ENCODE assay signal across 1 cellular context in genomic region chr17:4986951-4987766, GRCh38.
TF ChIP-seq lines count a peak whose summit lies in the region.

TSS of gene CAMTA2 (minus strand) at chr17:4987675. CDS start at chr17:4986222, 1,453 bp downstream.

TF ChIP-seq in HepG2, 621 proteins besides CTCF, POLR2A, EP300 and RAD21 (continued from another document and continues in another):
- TF ChIP-seq ARID5B (CRISPR knock-in tag; IDR thresholded peaks at IDR 0.05) (peak; percentile 47; the same call in 1 of the 2 replicates), ZNF775 (CRISPR knock-in tag; IDR thresholded peaks at IDR 0.05; ENCODE audit: borderline replicate concordance) (no peak), NR0B2 (CRISPR knock-in tag; IDR thresholded peaks at IDR 0.05) (no peak), SAFB2 (CRISPR knock-in tag; IDR thresholded peaks at IDR 0.05; ENCODE audit: borderline replicate concordance, low read depth) (no peak), HNRNPK (IDR thresholded peaks at IDR 0.05; ENCODE audit: low read depth, low read length, poor library complexity, severe bottlenecking) (peak; percentile 85), ZNF143 (CRISPR knock-in tag; IDR thresholded peaks at IDR 0.05) (0 out of 2 replicates have a peak, but pooled peaks have one; percentile 15), STAG1 (CRISPR knock-in tag; IDR thresholded peaks at IDR 0.05) (peak; percentile 60), ZNF883 (CRISPR knock-in tag; IDR thresholded peaks at IDR 0.05; ENCODE audit: not compliant biosample characterization) (peak; percentile 76), POGK (CRISPR knock-in tag; conservative IDR thresholded peaks at IDR 0.05) (peak; percentile 94), ZFP1 (CRISPR knock-in tag; IDR thresholded peaks at IDR 0.05) (0 out of 2 replicates have a peak, but pooled peaks have one; percentile 21), NFYB (CRISPR knock-in tag; IDR thresholded peaks at IDR 0.05) (no peak; the same call in 1 of the 2 replicates), ZNF296 (CRISPR knock-in tag; conservative IDR thresholded peaks at IDR 0.05) (no peak), MED13 (CRISPR knock-in tag; IDR thresholded peaks at IDR 0.05) (peak; percentile 68), ATF7-NPFF (CRISPR knock-in tag; IDR thresholded peaks at IDR 0.05; ENCODE audit: low read depth) (peak; percentile 59; the same call in 1 of the 2 replicates), PLSCR1 (CRISPR knock-in tag; IDR thresholded peaks at IDR 0.05; ENCODE audit: borderline replicate concordance) (no peak), ZNF280B (CRISPR knock-in tag; IDR thresholded peaks at IDR 0.05; ENCODE audit: borderline replicate concordance) (no peak), PRMT3 (CRISPR knock-in tag; IDR thresholded peaks at IDR 0.05; ENCODE audit: borderline replicate concordance, low read depth) (no peak), ZNF414 (CRISPR knock-in tag; IDR thresholded peaks at IDR 0.05) (peak; percentile 72), TEAD2 (CRISPR knock-in tag; IDR thresholded peaks at IDR 0.05) (no peak), RBM22 (optimal IDR thresholded peaks at IDR 0.05; ENCODE audit: low read length) (no peak), ZNF275 (CRISPR knock-in tag; IDR thresholded peaks at IDR 0.05; ENCODE audit: borderline replicate concordance) (0 out of 2 replicates have a peak, but pooled peaks have one; percentile 74), PATZ1 (CRISPR knock-in tag; IDR thresholded peaks at IDR 0.05) (peak; percentile 84), ZNF20 (CRISPR knock-in tag; IDR thresholded peaks at IDR 0.05) (no peak), SRY (CRISPR knock-in tag; IDR thresholded peaks at IDR 0.05) (no peak), LCORL (IDR thresholded peaks at IDR 0.05) (no peak), LCORL (CRISPR knock-in tag; IDR thresholded peaks at IDR 0.05) (peak; percentile 69), ISX (CRISPR knock-in tag; conservative IDR thresholded peaks at IDR 0.05) (0 out of 2 replicates have a peak, but pooled peaks have one; percentile 9), ZNF34 (CRISPR knock-in tag; IDR thresholded peaks at IDR 0.05; ENCODE audit: borderline replicate concordance) (no peak), MAFF (IDR thresholded peaks at IDR 0.05; ENCODE audit: low read depth, low read length) (no peak), ZSCAN31 (CRISPR knock-in tag; IDR thresholded peaks at IDR 0.05; ENCODE audit: low read depth) (peak; percentile 89), ERF (CRISPR knock-in tag; IDR thresholded peaks at IDR 0.05) (peak; percentile 81), ZMAT3 (CRISPR knock-in tag; conservative IDR thresholded peaks at IDR 0.05) (0 out of 2 replicates have a peak, but pooled peaks have one; percentile 71), WIZ (CRISPR knock-in tag; IDR thresholded peaks at IDR 0.05) (no peak; the same call in 1 of the 2 replicates), THAP7 (CRISPR knock-in tag; IDR thresholded peaks at IDR 0.05) (0 out of 2 replicates have a peak, but pooled peaks have one; percentile 41), ZNF460 (CRISPR knock-in tag; IDR thresholded peaks at IDR 0.05; ENCODE audit: borderline replicate concordance) (peak; percentile 64), ZNF614 (CRISPR knock-in tag; IDR thresholded peaks at IDR 0.05; ENCODE audit: borderline replicate concordance) (peak; percentile 71; the same call in 1 of the 2 replicates), ZNF790 (CRISPR knock-in tag; IDR thresholded peaks at IDR 0.05; ENCODE audit: borderline replicate concordance) (peak; percentile 82)
